In the genomic region with DNA sequence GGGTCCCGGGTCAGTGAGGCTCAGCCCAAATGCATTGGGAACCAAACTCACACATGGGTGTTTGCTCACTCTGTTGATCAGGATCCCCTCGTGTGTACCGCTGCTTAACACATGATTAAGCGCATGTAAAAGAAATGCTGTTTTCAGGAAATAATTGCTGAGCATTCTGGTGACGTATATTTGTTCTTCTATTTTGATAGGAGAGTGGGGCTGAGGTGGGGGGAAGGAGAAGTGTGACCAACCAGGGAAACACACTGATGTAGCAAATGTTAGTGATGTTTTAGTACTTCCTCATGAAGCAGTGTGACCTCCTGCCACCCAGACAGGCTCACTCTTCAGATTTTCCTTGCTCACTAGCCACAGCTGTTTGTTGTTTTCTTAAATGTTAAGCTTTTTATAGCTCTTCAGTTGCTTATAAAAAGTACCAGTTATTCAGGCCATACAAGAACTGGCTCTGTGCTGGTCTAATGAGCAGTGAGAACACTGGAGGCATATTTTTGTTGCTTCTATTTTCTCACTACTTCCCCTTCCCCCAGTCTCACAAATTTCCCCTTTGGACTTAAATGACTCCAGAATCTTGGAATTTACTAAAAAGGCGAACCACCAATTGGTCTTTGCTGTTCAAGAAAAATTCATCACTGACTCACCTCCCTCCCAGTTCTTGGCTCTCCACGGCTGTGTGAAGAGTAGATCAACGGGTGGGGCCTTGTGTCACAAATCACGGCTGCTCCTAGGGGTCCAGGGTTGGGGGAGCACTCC, we compare ENCODE assay signal across 1 cellular context.
TF ChIP-seq lines count a peak whose summit lies in the region.

No MANE protein-coding gene starts in this region.

TF ChIP-seq in SK-N-SH, 30 proteins besides CTCF, POLR2A, EP300 and RAD21 (continued from another document):
- TF ChIP-seq, protein P1, sequence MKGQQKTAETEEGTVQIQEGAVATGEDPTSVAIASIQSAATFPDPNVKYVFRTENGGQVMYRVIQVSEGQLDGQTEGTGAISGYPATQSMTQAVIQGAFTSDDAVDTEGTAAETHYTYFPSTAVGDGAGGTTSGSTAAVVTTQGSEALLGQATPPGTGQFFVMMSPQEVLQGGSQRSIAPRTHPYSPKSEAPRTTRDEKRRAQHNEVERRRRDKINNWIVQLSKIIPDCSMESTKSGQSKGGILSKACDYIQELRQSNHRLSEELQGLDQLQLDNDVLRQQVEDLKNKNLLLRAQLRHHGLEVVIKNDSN (IDR thresholded peaks at IDR 0.05; ENCODE audit: borderline replicate concordance, low read depth), result no peak
- no peak for TF ChIP-seq SIN3A (IDR thresholded peaks at IDR 0.05; ENCODE audit: borderline replicate concordance, low read depth, low read length)
- TF ChIP-seq CHD2 (IDR thresholded peaks at IDR 0.05; ENCODE audit: low read length, partially characterized antibody), result no peak
- TF ChIP-seq FOXM1 (IDR thresholded peaks at IDR 0.05; ENCODE audit: low read depth), result no peak
- TF ChIP-seq TCF12 (IDR thresholded peaks at IDR 0.05), result peak; percentile 34; the same call in 1 of the 2 replicates
